In genomic region chr2:96356889-96357288, GRCh38 we compare ENCODE assay signal across 22 cellular contexts.
"Had no signal": no experiment of that assay in that cellular context is flagged by ENCODE, and none has a peak within 500 bp of the region (broad histone marks: within the 10 kb centered on the region; RNA-seq: fewer than 3 reads in every experiment).

No MANE protein-coding gene starts in this region.

- H3K4me1 ChIP-seq: neural progenitor cell, prostate gland had no signal

- H3K4me3 ChIP-seq: gastrocnemius medialis, lung, neural progenitor cell, prostate gland, skin epidermis, thyroid gland, upper lobe of right lung had no signal

- DNase-seq: activated CD4-positive, alpha-beta T cell treated with anti-CD3 and anti-CD28 coated beads for 4 hours; activated CD4-positive, alpha-beta T cell treated with anti-CD3 and anti-CD28 coated beads, Interleukin-2, amount 50 U/mL, for 48 hours; activated CD4-positive, CD25-positive, alpha-beta regulatory T cell; activated CD8-positive, alpha-beta memory T cell treated with anti-CD3 and anti-CD28 coated beads, Interleukin-2, amount 50 U/mL, for 48 hours; activated effector memory CD4-positive, alpha-beta T cell treated with anti-CD3 and anti-CD28 coated beads, Interleukin-2, amount 50 U/mL, for 16 hours; activated naive CD4-positive, alpha-beta T cell treated with anti-CD3 and anti-CD28 coated beads, Interleukin-2, amount 10 ng/mL, durations not matched to agents 7 days and 5 days; activated T-cell treated with anti-CD3 and anti-CD28 coated beads, Interleukin-2, amount 50 U/mL, for 4 hours; caudate nucleus; effector memory CD4-positive, alpha-beta T cell; gastrocnemius medialis; naive thymus-derived CD8-positive, alpha-beta T cell; stimulated activated CD4-positive, alpha-beta T cell treated with anti-CD3 and anti-CD28 coated beads, Interleukin-1b, Interleukin-23, amount 100 ng/mL, for 48 hours; substantia nigra; T1000; thyroid gland; upper lobe of right lung had no signal

- H3K4me1 Mint-ChIP-seq: activated naive CD4-positive, alpha-beta T cell treated with anti-CD3 and anti-CD28 coated beads, Interleukin-2, amount 10 ng/mL, durations not matched to agents 7 days and 5 days; neural progenitor cell had no signal

- H3K4me3 Mint-ChIP-seq: activated naive CD4-positive, alpha-beta T cell treated with anti-CD3 and anti-CD28 coated beads, Interleukin-2, amount 10 ng/mL, durations not matched to agents 7 days and 5 days; activated T-cell treated with anti-CD3 and anti-CD28 coated beads, Interleukin-2, amount 50 U/mL, for 4 hours; brain; naive thymus-derived CD8-positive, alpha-beta T cell; neural progenitor cell; stimulated activated naive CD8-positive, alpha-beta T cell treated with anti-CD3 and anti-CD28 coated beads, Interleukin-15, Interleukin-2, amounts not matched to agents 100 ng/mL and 50 ng/mL, for 24 hours had no signal

- H3K36me3 Mint-ChIP-seq: naive thymus-derived CD8-positive, alpha-beta T cell had no signal

- ATAC-seq: activated T-cell treated with anti-CD3 and anti-CD28 coated beads, Interleukin-2, amount 50 U/mL, for 4 hours; gastrocnemius medialis; naive thymus-derived CD8-positive, alpha-beta T cell; upper lobe of right lung had no signal

- H3K9me3 Mint-ChIP-seq: activated naive CD4-positive, alpha-beta T cell treated with anti-CD3 and anti-CD28 coated beads, Interleukin-2, amount 10 ng/mL, durations not matched to agents 7 days and 5 days; activated T-cell treated with anti-CD3 and anti-CD28 coated beads, Interleukin-2, amount 50 U/mL, for 4 hours; brain; naive thymus-derived CD8-positive, alpha-beta T cell; neural progenitor cell; stimulated activated naive CD8-positive, alpha-beta T cell treated with anti-CD3 and anti-CD28 coated beads, Interleukin-15, Interleukin-2, amounts not matched to agents 100 ng/mL and 50 ng/mL, for 24 hours had no signal

- H3K27me3 Mint-ChIP-seq: activated naive CD4-positive, alpha-beta T cell treated with anti-CD3 and anti-CD28 coated beads, Interleukin-2, amount 10 ng/mL, durations not matched to agents 7 days and 5 days; naive thymus-derived CD8-positive, alpha-beta T cell; stimulated activated naive CD8-positive, alpha-beta T cell treated with anti-CD3 and anti-CD28 coated beads, Interleukin-15, Interleukin-2, amounts not matched to agents 100 ng/mL and 50 ng/mL, for 24 hours had no signal

- H3K27ac Mint-ChIP-seq: activated naive CD4-positive, alpha-beta T cell treated with anti-CD3 and anti-CD28 coated beads, Interleukin-2, amount 10 ng/mL, durations not matched to agents 7 days and 5 days; brain; naive thymus-derived CD8-positive, alpha-beta T cell; neural progenitor cell; stimulated activated naive CD8-positive, alpha-beta T cell treated with anti-CD3 and anti-CD28 coated beads, Interleukin-15, Interleukin-2, amounts not matched to agents 100 ng/mL and 50 ng/mL, for 24 hours had no signal

- H3K27me3 ChIP-seq: gastrocnemius medialis, neural progenitor cell, thyroid gland, upper lobe of right lung had no signal

- H3K27ac ChIP-seq: gastrocnemius medialis, neural progenitor cell, prostate gland, skin epidermis, thyroid gland, upper lobe of right lung had no signal

- H3K9me3 ChIP-seq: gastrocnemius medialis, prostate gland, thyroid gland, upper lobe of right lung had no signal

- H3K36me3 ChIP-seq: gastrocnemius medialis, prostate gland, thyroid gland, upper lobe of right lung had no signal
